ENCODE assay signal across 10 cellular contexts in genomic region chr2:26846881-26847662, GRCh38. TPM values are rescaled to one million over a fixed set of nuclear protein-coding genes. Genes with fewer than 3 reads are reported as not detected.
DNase-seq lines count a peak whose midpoint lies in the region; ATAC-seq, FAIRE-seq and TF ChIP-seq lines count a peak whose summit lies in the region.
"Had no signal": no experiment of that assay in that cellular context is flagged by ENCODE, and none has a peak within 500 bp of the region (broad histone marks: within the 10 kb centered on the region; RNA-seq: fewer than 3 reads in every experiment).

No MANE protein-coding gene starts in this region.

- TF ChIP-seq CTCF in astrocyte (IDR thresholded peaks at IDR 0.05; ENCODE audit: insufficient read depth, low read depth, low read length) = no peak
- no peak for TF ChIP-seq CTCF in CD14-positive monocyte (IDR thresholded peaks at IDR 0.05)
- TF ChIP-seq CTCF in D721Med (IDR thresholded peaks at IDR 0.05; ENCODE audit: insufficient read depth, missing control alignments) = no peak

- H3K9ac ChIP-seq in BLaER1 treated with 17β-estradiol and CSF1 and Interleukin-3, amounts not matched to agents 10 nM and 100 nM = peak overlapping the region in 9 of 11 experiments; percentile 10 to 65 (median 39); a peak in 9 of 22 replicates
- no peak overlapping the region for H3K9ac ChIP-seq in astrocyte (ENCODE audit: low read length)

- FAIRE-seq in astrocyte (lab: Jason Lieb, UNC) (no peak), D721Med (lab: Jason Lieb, UNC) (no peak)

- peaks cover 26 to 37% (median 36%) of the 10 kb centered on the region in 10 experiments for H3K4me1 ChIP-seq in BLaER1 treated with 17β-estradiol and CSF1 and Interleukin-3, amounts not matched to agents 10 nM and 100 nM
- H3K4me1 ChIP-seq in astrocyte (ENCODE audit: insufficient read depth, low read length) = peaks cover 7% of the 10 kb centered on the region

- no peaks in the 10 kb centered on the region for H3K36me3 ChIP-seq in BLaER1 treated with 17β-estradiol and CSF1 and Interleukin-3, amounts not matched to agents 10 nM and 100 nM
- no peaks in the 10 kb centered on the region for H3K36me3 ChIP-seq in astrocyte (ENCODE audit: insufficient read depth, low read length)

- H3K27ac Mint-ChIP-seq in astrocyte (ENCODE audit: unreplicated experiment) = no peak overlapping the region
- H3K27ac Mint-ChIP-seq in naive thymus-derived CD8-positive, alpha-beta T cell = no peak overlapping the region
- H3K27ac Mint-ChIP-seq in CD14-positive monocyte = no peak overlapping the region

- peaks cover 58% of the 10 kb centered on the region for H3K27me3 Mint-ChIP-seq in astrocyte (ENCODE audit: low read depth, unreplicated experiment)
- H3K27me3 Mint-ChIP-seq in naive thymus-derived CD8-positive, alpha-beta T cell = peaks cover 25 to 58% (median 51%) of the 10 kb centered on the region in 5 donors
- H3K27me3 Mint-ChIP-seq in CD14-positive monocyte (ENCODE audit: low read depth in 3 of 3) = peaks cover 56 to 82% (median 69%) of the 10 kb centered on the region in 3 donors

- peak overlapping the region; percentile 93 to 100 (median 98) for H3K4me2 ChIP-seq in BLaER1 treated with 17β-estradiol and CSF1 and Interleukin-3, amounts not matched to agents 10 nM and 100 nM
- peak overlapping the region; percentile 74 for H3K4me2 ChIP-seq in astrocyte (ENCODE audit: low read length)

- no peaks in the 10 kb centered on the region for H3K79me2 ChIP-seq in astrocyte (ENCODE audit: insufficient read depth, low read length)

- H3K36me3 Mint-ChIP-seq in astrocyte (ENCODE audit: low read depth, unreplicated experiment) (no peaks in the 10 kb centered on the region), CD14-positive monocyte (no peaks in the 10 kb centered on the region)
- peaks cover 0 to 2% (median 0%) of the 10 kb centered on the region in 3 donors for H3K36me3 Mint-ChIP-seq in naive thymus-derived CD8-positive, alpha-beta T cell

- no peak overlapping the region for H2AFZ ChIP-seq in astrocyte (ENCODE audit: low read depth, low read length)

- no peak for ATAC-seq in naive thymus-derived CD8-positive, alpha-beta T cell

- intact Hi-C loops in CD14-positive monocyte (cut with micrococcal nuclease) = loop anchor here (1.0 to 5.0 kb wide), 3 partner anchors 95 to 170 kb away; no protein-coding TSS in a partner anchor

- POLR2A ChIA-PET in naive thymus-derived CD8-positive, alpha-beta T cell (lab: Charles Lee) = no interaction called here

- H3K4me1 Mint-ChIP-seq in astrocyte (ENCODE audit: low read depth, unreplicated experiment) (no peaks in the 10 kb centered on the region), CD14-positive monocyte (peaks cover 18% of the 10 kb centered on the region)
- H3K4me1 Mint-ChIP-seq in naive thymus-derived CD8-positive, alpha-beta T cell = peaks cover 11 to 28% (median 19%) of the 10 kb centered on the region in 4 donors

- peak overlapping the region; percentile 52 to 76 (median 66) for H3K4me3 ChIP-seq in BLaER1 treated with 17β-estradiol and CSF1 and Interleukin-3, amounts not matched to agents 10 nM and 100 nM
- no peak overlapping the region for H3K4me3 ChIP-seq in astrocyte (ENCODE audit: insufficient read depth, low read depth, low read length)

- peaks cover 71 to 77% (median 76%) of the 10 kb centered on the region in 11 experiments for H3K27me3 ChIP-seq in BLaER1 treated with 17β-estradiol and CSF1 and Interleukin-3, amounts not matched to agents 10 nM and 100 nM
- peaks cover 60% of the 10 kb centered on the region for H3K27me3 ChIP-seq in astrocyte (ENCODE audit: insufficient read depth, low read length)

- peaks cover 0 to 49% (median 40%) of the 10 kb centered on the region in 11 experiments; a peak in 19 of 22 replicates for H4K20me1 ChIP-seq in BLaER1 treated with 17β-estradiol and CSF1 and Interleukin-3, amounts not matched to agents 10 nM and 100 nM
- H4K20me1 ChIP-seq in astrocyte (ENCODE audit: insufficient read depth, low read length) = no peaks in the 10 kb centered on the region

- peak; percentile 35 for DNase-seq in HuH-7 (ENCODE audit: low spot score)
- DNase-seq in astrocyte (ENCODE audit: low read depth) = no peak
- DNase-seq in naive thymus-derived CD8-positive, alpha-beta T cell = no peak
- no peak for DNase-seq in CD14-positive monocyte (ENCODE audit: low spot score)
- no peak for DNase-seq in D721Med (ENCODE audit: insufficient read length, low spot score)
- DNase-seq in inferior parietal cortex (ENCODE audit: extremely low spot score) = no peak
- no peak for DNase-seq in NCI-H226

- peak overlapping the region; percentile 72 for H3K4me3 Mint-ChIP-seq in astrocyte (ENCODE audit: unreplicated experiment)
- peak overlapping the region; percentile 47 to 88 (median 76) for H3K4me3 Mint-ChIP-seq in naive thymus-derived CD8-positive, alpha-beta T cell
- peak overlapping the region in 1 of 2 donors; percentile 67 for H3K4me3 Mint-ChIP-seq in CD14-positive monocyte

- H3K9me3 Mint-ChIP-seq in astrocyte (ENCODE audit: unreplicated experiment) = no peaks in the 10 kb centered on the region
- H3K9me3 Mint-ChIP-seq in naive thymus-derived CD8-positive, alpha-beta T cell = no peaks in the 10 kb centered on the region
- H3K9me3 Mint-ChIP-seq in CD14-positive monocyte = peaks cover 0 to 8% (median 0%) of the 10 kb centered on the region in 7 donors

- no peaks in the 10 kb centered on the region for H3K9me3 ChIP-seq in BLaER1 treated with 17β-estradiol and CSF1 and Interleukin-3, amounts not matched to agents 10 nM and 100 nM (replicated peaks in 1 of 11)
- H3K9me3 ChIP-seq in astrocyte (ENCODE audit: insufficient read depth, low read depth, low read length) = peaks cover 2% of the 10 kb centered on the region

- H3K27ac ChIP-seq in BLaER1 treated with 17β-estradiol and CSF1 and Interleukin-3, amounts not matched to agents 10 nM and 100 nM = no peak overlapping the region
- no peak overlapping the region for H3K27ac ChIP-seq in astrocyte (ENCODE audit: low read depth, low read length)

RNA-seq across cellular contexts. Expression of gene DPYSL5, which starts 0.9 kb away (rescaled TPM):
- 1.2 and 2.9 TPM in 2 replicates for total RNA-seq in astrocyte
- not detected for total RNA-seq in naive thymus-derived CD8-positive, alpha-beta T cell
- polyA plus RNA-seq in naive thymus-derived CD8-positive, alpha-beta T cell = not detected
- not detected for polyA plus RNA-seq in CD14-positive monocyte
- total RNA-seq: lower leg skin, subcutaneous adipose tissue had no signal
